Comparison of ENCODE assay signal across 1 cellular context in the genomic region with DNA sequence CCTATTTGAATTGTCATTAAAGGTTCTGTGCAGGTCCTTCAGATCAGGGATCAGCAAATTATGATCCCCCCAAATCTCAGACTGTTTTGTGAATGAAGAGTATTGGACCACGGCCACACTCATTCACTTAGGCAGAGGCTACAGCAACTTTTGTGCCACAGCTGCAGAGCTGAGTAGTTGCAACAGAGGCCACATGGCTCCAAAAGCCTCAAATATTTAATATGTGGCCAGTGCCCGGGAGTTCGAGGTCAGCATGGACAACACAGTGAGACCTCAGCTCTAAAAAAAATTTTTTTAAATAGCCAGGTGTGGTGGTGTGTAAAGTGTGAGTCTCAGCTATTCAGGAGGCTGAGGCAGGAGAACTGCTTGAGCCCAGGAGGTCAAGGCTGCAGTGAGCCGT.
TF ChIP-seq lines count a peak whose summit lies in the region.

No MANE protein-coding gene starts in this region.

TF ChIP-seq in GM23338, 12 proteins besides CTCF, POLR2A, EP300 and RAD21 (continued from another document):
- TF ChIP-seq, protein P1, sequence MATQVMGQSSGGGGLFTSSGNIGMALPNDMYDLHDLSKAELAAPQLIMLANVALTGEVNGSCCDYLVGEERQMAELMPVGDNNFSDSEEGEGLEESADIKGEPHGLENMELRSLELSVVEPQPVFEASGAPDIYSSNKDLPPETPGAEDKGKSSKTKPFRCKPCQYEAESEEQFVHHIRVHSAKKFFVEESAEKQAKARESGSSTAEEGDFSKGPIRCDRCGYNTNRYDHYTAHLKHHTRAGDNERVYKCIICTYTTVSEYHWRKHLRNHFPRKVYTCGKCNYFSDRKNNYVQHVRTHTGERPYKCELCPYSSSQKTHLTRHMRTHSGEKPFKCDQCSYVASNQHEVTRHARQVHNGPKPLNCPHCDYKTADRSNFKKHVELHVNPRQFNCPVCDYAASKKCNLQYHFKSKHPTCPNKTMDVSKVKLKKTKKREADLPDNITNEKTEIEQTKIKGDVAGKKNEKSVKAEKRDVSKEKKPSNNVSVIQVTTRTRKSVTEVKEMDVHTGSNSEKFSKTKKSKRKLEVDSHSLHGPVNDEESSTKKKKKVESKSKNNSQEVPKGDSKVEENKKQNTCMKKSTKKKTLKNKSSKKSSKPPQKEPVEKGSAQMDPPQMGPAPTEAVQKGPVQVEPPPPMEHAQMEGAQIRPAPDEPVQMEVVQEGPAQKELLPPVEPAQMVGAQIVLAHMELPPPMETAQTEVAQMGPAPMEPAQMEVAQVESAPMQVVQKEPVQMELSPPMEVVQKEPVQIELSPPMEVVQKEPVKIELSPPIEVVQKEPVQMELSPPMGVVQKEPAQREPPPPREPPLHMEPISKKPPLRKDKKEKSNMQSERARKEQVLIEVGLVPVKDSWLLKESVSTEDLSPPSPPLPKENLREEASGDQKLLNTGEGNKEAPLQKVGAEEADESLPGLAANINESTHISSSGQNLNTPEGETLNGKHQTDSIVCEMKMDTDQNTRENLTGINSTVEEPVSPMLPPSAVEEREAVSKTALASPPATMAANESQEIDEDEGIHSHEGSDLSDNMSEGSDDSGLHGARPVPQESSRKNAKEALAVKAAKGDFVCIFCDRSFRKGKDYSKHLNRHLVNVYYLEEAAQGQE (IDR thresholded peaks at IDR 0.05; ENCODE audit: unreplicated experiment), result no peak
- TF ChIP-seq NANOG (IDR thresholded peaks at IDR 0.05; ENCODE audit: borderline replicate concordance) (no peak), CREB1 (CRISPR knock-in tag; IDR thresholded peaks at IDR 0.05; ENCODE audit: low read depth) (no peak)
